ENCODE assay signal across 1 cellular context in the genomic region with DNA sequence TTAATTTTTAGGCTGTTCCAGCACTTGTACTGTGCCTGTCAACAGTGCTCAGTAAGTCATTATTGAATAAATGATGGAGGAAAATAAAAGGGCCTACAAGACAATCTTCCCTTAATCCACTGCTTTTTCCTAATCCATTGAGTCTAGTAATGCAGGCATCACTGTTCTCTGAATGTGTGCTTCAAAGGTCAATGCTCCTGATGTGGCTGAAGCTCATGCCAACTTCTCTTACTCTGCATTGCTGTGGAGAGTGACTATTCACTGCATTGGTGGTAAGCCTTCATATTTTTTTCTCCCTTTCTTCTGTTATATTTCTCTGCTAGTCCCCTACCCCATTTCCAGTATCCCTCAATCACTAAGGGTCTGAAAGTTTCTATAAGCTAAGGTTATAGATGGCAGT.
TF ChIP-seq lines count a peak whose summit lies in the region.

No MANE protein-coding gene starts in this region.

TF ChIP-seq in IMR-90, 13 proteins besides CTCF, POLR2A, EP300 and RAD21 (continued from another document):
- TF ChIP-seq, protein P1, sequence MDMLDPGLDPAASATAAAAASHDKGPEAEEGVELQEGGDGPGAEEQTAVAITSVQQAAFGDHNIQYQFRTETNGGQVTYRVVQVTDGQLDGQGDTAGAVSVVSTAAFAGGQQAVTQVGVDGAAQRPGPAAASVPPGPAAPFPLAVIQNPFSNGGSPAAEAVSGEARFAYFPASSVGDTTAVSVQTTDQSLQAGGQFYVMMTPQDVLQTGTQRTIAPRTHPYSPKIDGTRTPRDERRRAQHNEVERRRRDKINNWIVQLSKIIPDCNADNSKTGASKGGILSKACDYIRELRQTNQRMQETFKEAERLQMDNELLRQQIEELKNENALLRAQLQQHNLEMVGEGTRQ (IDR thresholded peaks at IDR 0.05; ENCODE audit: low read depth, low read length), result no peak
- no peak for TF ChIP-seq MAZ (IDR thresholded peaks at IDR 0.05; ENCODE audit: borderline replicate concordance, low read depth, low read length)
- TF ChIP-seq CHD1 (IDR thresholded peaks at IDR 0.05; ENCODE audit: low read depth, low read length), result no peak
- no peak for TF ChIP-seq BHLHE40 (IDR thresholded peaks at IDR 0.05; ENCODE audit: low read depth, low read length)
- TF ChIP-seq NFE2L2 (IDR thresholded peaks at IDR 0.05; ENCODE audit: low read depth, low read length), result no peak
- TF ChIP-seq MAFK (IDR thresholded peaks at IDR 0.05; ENCODE audit: low read depth, low read length), result no peak
- TF ChIP-seq SMC3 (IDR thresholded peaks at IDR 0.05; ENCODE audit: low read depth, low read length), result no peak
- no peak for TF ChIP-seq MXI1 (IDR thresholded peaks at IDR 0.05; ENCODE audit: borderline replicate concordance, low read depth, low read length)
- TF ChIP-seq CEBPB (IDR thresholded peaks at IDR 0.05; ENCODE audit: low read depth, low read length), result no peak
